ENCODE assay signal across 22 cellular contexts in the genomic region with DNA sequence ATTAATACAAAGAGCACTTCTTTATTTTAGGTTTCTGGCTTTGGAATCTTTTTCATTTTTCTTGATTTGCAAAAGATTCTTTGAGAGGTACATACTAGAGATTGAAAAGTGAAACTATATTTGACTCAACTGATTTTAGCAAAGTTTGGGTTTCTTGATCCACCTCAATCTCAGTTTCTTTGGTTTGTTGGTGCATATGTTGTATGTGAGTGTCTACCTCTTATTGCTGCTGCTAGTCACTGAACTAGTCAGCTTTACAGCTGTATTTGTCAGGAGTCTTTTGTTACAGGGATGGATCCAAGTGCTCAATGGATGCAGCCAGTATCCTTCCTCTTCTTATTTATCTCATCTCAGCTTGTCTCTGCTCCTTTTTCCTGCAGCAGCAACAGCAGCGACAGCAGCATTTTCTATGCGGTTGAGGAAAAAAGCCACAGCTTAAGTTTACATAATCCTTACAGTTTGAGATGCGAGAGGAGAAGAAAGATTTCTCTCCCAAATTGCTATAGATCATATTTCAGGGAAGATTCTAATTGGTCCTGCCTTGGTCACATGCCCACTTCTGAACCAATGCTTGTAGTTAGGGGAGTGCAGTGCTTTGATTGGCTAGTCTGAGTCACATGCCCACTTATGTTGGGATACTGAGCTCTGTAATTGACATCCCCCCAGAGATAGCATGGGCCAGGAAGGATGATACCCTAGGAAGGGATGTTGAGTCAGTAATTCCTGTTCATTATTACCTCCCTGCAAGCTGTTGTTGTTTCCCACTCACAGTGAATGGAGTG. TPM values are rescaled to one million over a fixed set of nuclear protein-coding genes. Genes with fewer than 3 reads are reported as not detected.
DNase-seq lines count a peak whose midpoint lies in the region; ATAC-seq, FAIRE-seq and TF ChIP-seq lines count a peak whose summit lies in the region.
"Had no signal": no experiment of that assay in that cellular context is flagged by ENCODE, and none has a peak within 500 bp of the region (broad histone marks: within the 10 kb centered on the region; RNA-seq: fewer than 3 reads in every experiment).

No MANE protein-coding gene starts in this region.

- H3K4me2 ChIP-seq in A549 (no peak overlapping the region), OCI-LY7 (ENCODE audit: low read length) (no peak overlapping the region)

- no peaks in the 10 kb centered on the region for H4K20me1 ChIP-seq in OCI-LY7 (ENCODE audit: insufficient read depth, low read length)

- 89% methylated on average over 3 of the region's 3 CpGs for WGBS in A549 (ENCODE audit: missing lambda C conversion rate)

- H3K9me2 ChIP-seq in OCI-LY7 (ENCODE audit: insufficient read depth, low read length) = no peaks in the 10 kb centered on the region

- no peak overlapping the region for H3K27ac ChIP-seq in A549
- H3K27ac ChIP-seq in OCI-LY7 (ENCODE audit: low read depth, low read length, poor library complexity, severe bottlenecking) = no peak overlapping the region
- H3K27ac ChIP-seq: transverse colon had no signal

- H3K36me3 ChIP-seq in ES-I3 (ENCODE audit: insufficient read depth, low read length) (no peaks in the 10 kb centered on the region), OCI-LY7 (ENCODE audit: insufficient read depth, low read length) (no peaks in the 10 kb centered on the region)
- H3K36me3 ChIP-seq: transverse colon had no signal

- H3K4me3 ChIP-seq in A549 = no peak overlapping the region
- no peak overlapping the region for H3K4me3 ChIP-seq in OCI-LY7 (ENCODE audit: low read depth, low read length, poor library complexity, severe bottlenecking)
- H3K4me3 ChIP-seq: transverse colon had no signal

- H3K27me3 Mint-ChIP-seq in immature natural killer cell (ENCODE audit: low read depth in 3 of 3) = peaks cover 0 to 3% (median 0%) of the 10 kb centered on the region in 3 donors
- H3K27me3 Mint-ChIP-seq: progenitor cell of endocrine pancreas had no signal

- no peak for FAIRE-seq in A549 (lab: Jason Lieb, UNC)
- FAIRE-seq: GM12891, H54 had no signal

- peaks cover 0 to 4% (median 0%) of the 10 kb centered on the region in 3 donors for H3K36me3 Mint-ChIP-seq in immature natural killer cell
- H3K36me3 Mint-ChIP-seq: natural killer cell treated with Interleukin-12 subunit alpha and Interleukin-12 subunit beta and Interleukin-15 and Interleukin-18, amount 100 ng/mL, for 72 hours had no signal

- peak overlapping the region; percentile 4; the same call in 1 of the 2 replicates for H3K9ac ChIP-seq in ES-I3 (ENCODE audit: low read depth, low read length)

- BruUV-seq in OCI-LY7 (replicated peaks; lab: Mats Ljungman, UMichigan) = no TSS peak

- intact Hi-C loops in OCI-LY7 (cut with micrococcal nuclease; ENCODE audit: unreplicated experiment) = no loop called here

- TF ChIP-seq CTCF in A549 (IDR thresholded peaks at IDR 0.05) (no peak), OCI-LY7 (conservative IDR thresholded peaks at IDR 0.05; ENCODE audit: low read length) (no peak)

- H3K79me2 ChIP-seq in OCI-LY7 (ENCODE audit: insufficient read depth, low read depth, low read length) = no peaks in the 10 kb centered on the region

- H3K4me1 ChIP-seq in A549 = 0 out of 3 replicates have a peak, but pooled peaks cover 3% of the 10 kb centered on the region
- H3K4me1 ChIP-seq in ES-I3 (ENCODE audit: insufficient read depth, low read length) = no peaks in the 10 kb centered on the region
- H3K4me1 ChIP-seq in OCI-LY7 (ENCODE audit: insufficient read depth, low read length, poor library complexity, severe bottlenecking) = no peaks in the 10 kb centered on the region
- H3K4me1 ChIP-seq: transverse colon had no signal

- no peak for TF ChIP-seq EP300 in A549 (IDR thresholded peaks at IDR 0.05)

- no peaks in the 10 kb centered on the region for H3K4me1 Mint-ChIP-seq in immature natural killer cell

- H2AFZ ChIP-seq in OCI-LY7 (ENCODE audit: low read length) = peak overlapping the region; percentile 46; the same call in 1 of the 2 replicates

- no peak for DNase-seq in A549 (ENCODE audit: low read depth in 1 of 2, low spot score in 1 of 2)
- no peak for DNase-seq in OCI-LY7 (ENCODE audit: low spot score)
- peak; percentile 16 for DNase-seq in fibroblast of peridontal ligament (ENCODE audit: extremely low read depth)
- DNase-seq in HuH-7.5 (ENCODE audit: low spot score) = no peak
- no peak for DNase-seq in immature natural killer cell
- DNase-seq: activated naive CD4-positive, alpha-beta T cell treated with Interleukin-2 at 50 U/mL for 16 hours; anterior cingulate cortex; caudate nucleus; foreskin melanocyte; kidney glomerular epithelial cell; NCI-H146; SHP77; stimulated activated naive CD4-positive, alpha-beta T cell; transverse colon had no signal

- H3K27ac Mint-ChIP-seq in immature natural killer cell = no peak overlapping the region
- H3K27ac Mint-ChIP-seq: natural killer cell treated with Interleukin-12 subunit alpha and Interleukin-12 subunit beta and Interleukin-15 and Interleukin-18, amount 100 ng/mL, for 72 hours; progenitor cell of endocrine pancreas; T-helper 1 cell treated with Interleukin-12 subunit alpha and Interleukin-12 subunit beta and Interleukin-4 antibody, amounts not matched to agents 30 μg/mL and 1 μg/mL, for 36 hours had no signal

- H3K9me3 ChIP-seq in A549 = no peaks in the 10 kb centered on the region
- no peaks in the 10 kb centered on the region for H3K9me3 ChIP-seq in ES-I3 (ENCODE audit: control insufficient read depth, insufficient read depth, low read length)
- no peaks in the 10 kb centered on the region for H3K9me3 ChIP-seq in OCI-LY7 (ENCODE audit: low read length)
- H3K9me3 ChIP-seq: transverse colon had no signal

- ATAC-seq in A549 (no peak), HG03565 (IDR thresholded peaks at IDR 0.05; ENCODE audit: unreplicated experiment) (no peak), GM18520 (IDR thresholded peaks at IDR 0.05; ENCODE audit: unreplicated experiment) (no peak)
- ATAC-seq: natural killer cell treated with Interleukin-12 subunit alpha and Interleukin-12 subunit beta and Interleukin-15 and Interleukin-18, amount 100 ng/mL, for 72 hours had no signal

- no peak overlapping the region for H3K4me3 Mint-ChIP-seq in immature natural killer cell
- H3K4me3 Mint-ChIP-seq: natural killer cell treated with Interleukin-12 subunit alpha and Interleukin-12 subunit beta and Interleukin-15 and Interleukin-18, amount 100 ng/mL, for 72 hours; T-helper 1 cell treated with Interleukin-12 subunit alpha and Interleukin-12 subunit beta and Interleukin-4 antibody, amounts not matched to agents 30 μg/mL and 1 μg/mL, for 36 hours had no signal

- H3K9me3 Mint-ChIP-seq in immature natural killer cell = no peaks in the 10 kb centered on the region
- H3K9me3 Mint-ChIP-seq: natural killer cell treated with Interleukin-12 subunit alpha and Interleukin-12 subunit beta and Interleukin-15 and Interleukin-18, amount 100 ng/mL, for 72 hours; T-helper 1 cell treated with Interleukin-12 subunit alpha and Interleukin-12 subunit beta and Interleukin-4 antibody, amounts not matched to agents 30 μg/mL and 1 μg/mL, for 36 hours had no signal

- no peak for TF ChIP-seq POLR2A in A549 (IDR thresholded peaks at IDR 0.05; ENCODE audit: low read length)

- TF ChIP-seq RAD21 in A549 (conservative IDR thresholded peaks at IDR 0.05 in 1 of 2, IDR thresholded peaks at IDR 0.05 in 1 of 2) = no peak

- POLR2A ChIA-PET in A549 (lab: Yijun Ruan, JAX) (no interaction called here), OCI-LY7 (lab: Charles Lee) (no interaction called here)

- CTCF ChIA-PET in A549 (lab: Yijun Ruan, JAX) (interaction anchor here (0.7 to 0.9 kb wide), 3 partner anchors 81 to 167 kb away, joined by 3 read pairs; no protein-coding TSS in a partner anchor), OCI-LY7 (lab: Charles Lee; ENCODE audit: unreplicated experiment) (no interaction called here)

TF ChIP-seq in A549, 52 proteins besides CTCF, POLR2A, EP300 and RAD21:
- TF ChIP-seq, protein P1, sequence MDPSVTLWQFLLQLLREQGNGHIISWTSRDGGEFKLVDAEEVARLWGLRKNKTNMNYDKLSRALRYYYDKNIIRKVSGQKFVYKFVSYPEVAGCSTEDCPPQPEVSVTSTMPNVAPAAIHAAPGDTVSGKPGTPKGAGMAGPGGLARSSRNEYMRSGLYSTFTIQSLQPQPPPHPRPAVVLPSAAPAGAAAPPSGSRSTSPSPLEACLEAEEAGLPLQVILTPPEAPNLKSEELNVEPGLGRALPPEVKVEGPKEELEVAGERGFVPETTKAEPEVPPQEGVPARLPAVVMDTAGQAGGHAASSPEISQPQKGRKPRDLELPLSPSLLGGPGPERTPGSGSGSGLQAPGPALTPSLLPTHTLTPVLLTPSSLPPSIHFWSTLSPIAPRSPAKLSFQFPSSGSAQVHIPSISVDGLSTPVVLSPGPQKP (IDR thresholded peaks at IDR 0.05; ENCODE audit: low read depth, low read length) = no peak
- no peak for TF ChIP-seq EHMT2 (IDR thresholded peaks at IDR 0.05; ENCODE audit: low read depth)
- no peak for TF ChIP-seq SMC3 (IDR thresholded peaks at IDR 0.05)
- no peak for TF ChIP-seq JUN (IDR thresholded peaks at IDR 0.05)
- TF ChIP-seq, protein P2, sequence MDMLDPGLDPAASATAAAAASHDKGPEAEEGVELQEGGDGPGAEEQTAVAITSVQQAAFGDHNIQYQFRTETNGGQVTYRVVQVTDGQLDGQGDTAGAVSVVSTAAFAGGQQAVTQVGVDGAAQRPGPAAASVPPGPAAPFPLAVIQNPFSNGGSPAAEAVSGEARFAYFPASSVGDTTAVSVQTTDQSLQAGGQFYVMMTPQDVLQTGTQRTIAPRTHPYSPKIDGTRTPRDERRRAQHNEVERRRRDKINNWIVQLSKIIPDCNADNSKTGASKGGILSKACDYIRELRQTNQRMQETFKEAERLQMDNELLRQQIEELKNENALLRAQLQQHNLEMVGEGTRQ (IDR thresholded peaks at IDR 0.05) = peak; percentile 89
TF ChIP-seq in A549: peak in this region for 1.

RNA-seq across cellular contexts. Expression of a gene that starts 10.0 kb away (rescaled TPM):
- polyA plus RNA-seq in A549 (2011; rRNA removed) (4.6 and 5.5 TPM in 2 replicates), A549 (2017; fragmentation: RNase III; extraction: RNeasy Plus Mini Kit Qiagen cat#74134 plus additional on column Dnase treatment) (5.5 to 6.9 TPM (median 6.0 TPM) in 3 replicates), immature natural killer cell (under 1 TPM; 0.06 to 0.28 (median 0.18) TPM)
- 6.1 and 9.1 TPM in 2 replicates for polyA plus RNA-seq in A549 (2012; cell fraction: cytosol; rRNA removed)
- 7.8 and 14.2 TPM in 2 replicates for polyA plus RNA-seq in A549 (2012; cell fraction: nucleus; rRNA removed)
- polyA minus RNA-seq in A549 (2011; rRNA and poly(A)+ RNA removed) = 4.8 and 6.3 TPM in 2 replicates
- 1.2 and 3.6 TPM in 2 replicates for total RNA-seq in OCI-LY7 (2014; rRNA removed; shearing (Covaris generic))
- 3.1 and 3.9 TPM in 2 replicates for total RNA-seq in OCI-LY7 (2022)

Comparison
In these comparisons a context has a peak if more than half of its experiments do, and no peak if none do; other contexts are left out.
1. RNA of a gene that starts 10.0 kb away (polyA plus RNA-seq): 4.6 to 14.2 TPM in A549; 0.06 to 0.28 TPM in immature natural killer cell; every median in the first group is over 4 times any median in the second.